ENCODE assay signal across 2 cellular contexts in genomic region chr19:46725036-46725820, GRCh38.
TF ChIP-seq lines count a peak whose summit lies in the region.

No MANE protein-coding gene starts in this region.

TF ChIP-seq in GM12891, 5 proteins besides CTCF, POLR2A, EP300 and RAD21:
- TF ChIP-seq POLR2AphosphoS5 (IDR thresholded peaks at IDR 0.05; ENCODE audit: low read depth, low read length) (0 out of 2 replicates have a peak, but pooled peaks have one; percentile 5), PAX5 (IDR thresholded peaks at IDR 0.05; ENCODE audit: insufficient read depth, low read length, severe bottlenecking) (no peak)

TF ChIP-seq in K562, 482 proteins besides CTCF, POLR2A, EP300 and RAD21:
- TF ChIP-seq POLR2G (IDR thresholded peaks at IDR 0.05; ENCODE audit: low read depth, low read length) (peak; percentile 45; the same call in 1 of the 2 replicates), TBP (optimal IDR thresholded peaks at IDR 0.05; ENCODE audit: low read depth, low read length) (no peak)
